2 cellular contexts compared by ENCODE assay signal in genomic region chr22:23261900-23262450, GRCh38.
TF ChIP-seq lines count a peak whose summit lies in the region.

No MANE protein-coding gene starts in this region.

TF ChIP-seq in H1, 55 proteins besides CTCF, POLR2A, EP300 and RAD21 (continued from another document):
- no peak for TF ChIP-seq USF2 (IDR thresholded peaks at IDR 0.05; ENCODE audit: low read length)
- TF ChIP-seq ZNF274 (IDR thresholded peaks at IDR 0.05; ENCODE audit: borderline replicate concordance, extremely low read depth, low read length) = no peak
- TF ChIP-seq POLR2AphosphoS5 (IDR thresholded peaks at IDR 0.05; ENCODE audit: low read depth, low read length) = no peak
- TF ChIP-seq GTF2F1 (IDR thresholded peaks at IDR 0.05; ENCODE audit: borderline replicate concordance, low read depth, low read length) = no peak
- no peak for TF ChIP-seq TCF12 (IDR thresholded peaks at IDR 0.05; ENCODE audit: low read depth, low read length)
- no peak for TF ChIP-seq RFX5 (IDR thresholded peaks at IDR 0.05; ENCODE audit: borderline replicate concordance, low read depth, low read length)
- TF ChIP-seq MAX (IDR thresholded peaks at IDR 0.05) = no peak
- TF ChIP-seq POU5F1 (IDR thresholded peaks at IDR 0.05; ENCODE audit: low read depth, low read length) = no peak
- no peak for TF ChIP-seq KDM5A (IDR thresholded peaks at IDR 0.05; ENCODE audit: low read length)
- no peak for TF ChIP-seq KDM1A (IDR thresholded peaks at IDR 0.05; ENCODE audit: borderline replicate concordance, low read length)
- TF ChIP-seq TAF7 (optimal IDR thresholded peaks at IDR 0.05; ENCODE audit: borderline replicate concordance, low read depth, low read length) = no peak
- no peak for TF ChIP-seq SAP30 (IDR thresholded peaks at IDR 0.05; ENCODE audit: insufficient read depth, insufficient replicate concordance, low read length)

TF ChIP-seq in SK-N-SH, 30 proteins besides CTCF, POLR2A, EP300 and RAD21 (continued from another document):
- TF ChIP-seq USF1 (IDR thresholded peaks at IDR 0.05; ENCODE audit: borderline replicate concordance, low read depth) = no peak
- TF ChIP-seq JUND (IDR thresholded peaks at IDR 0.05) = no peak
- no peak for TF ChIP-seq MAX (IDR thresholded peaks at IDR 0.05; ENCODE audit: low read depth)
- TF ChIP-seq ZBTB33 (IDR thresholded peaks at IDR 0.05; ENCODE audit: borderline replicate concordance, low read depth) = no peak
- TF ChIP-seq ELF1 (IDR thresholded peaks at IDR 0.05) = no peak
- no peak for TF ChIP-seq NRF1 (IDR thresholded peaks at IDR 0.05; ENCODE audit: low read depth, low read length)
- TF ChIP-seq IRF3 (IDR thresholded peaks at IDR 0.05; ENCODE audit: low read depth, low read length) = no peak
- TF ChIP-seq GABPA (IDR thresholded peaks at IDR 0.05; ENCODE audit: low read depth) = no peak
